In the genomic region with DNA sequence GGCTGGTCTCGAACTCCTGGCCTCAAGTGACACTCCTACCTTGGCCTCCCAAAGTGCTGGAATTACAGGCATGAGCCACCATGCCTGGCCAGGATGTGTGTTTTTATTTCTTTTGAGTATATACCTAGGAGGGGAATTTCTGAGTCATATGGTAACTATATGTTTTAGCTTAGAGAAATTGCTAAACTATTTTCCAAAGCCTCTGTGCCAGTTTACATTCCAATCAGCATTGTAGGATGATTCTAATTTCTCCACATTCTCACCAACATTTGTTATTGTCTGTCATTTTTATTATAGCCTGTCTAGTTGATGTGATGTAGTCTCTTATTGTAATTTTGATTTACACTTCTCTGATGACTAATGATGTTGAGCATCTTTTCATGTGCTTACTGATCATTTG, we compare ENCODE assay signal across 37 cellular contexts.
"Had no signal": no experiment of that assay in that cellular context is flagged by ENCODE, and none has a peak within 500 bp of the region (broad histone marks: within the 10 kb centered on the region; RNA-seq: fewer than 3 reads in every experiment).

No MANE protein-coding gene starts in this region.

- FAIRE-seq: bronchial epithelial cell, TTC549 had no signal

- H3K4me1 Mint-ChIP-seq: activated B cell treated with CpG ODN at 0.5 μM for 24 hours; activated CD4-positive, alpha-beta T cell treated with anti-CD3 and anti-CD28 coated beads, Interleukin-2, amount 10 ng/mL, durations not matched to agents 24 days and 14 days; activated naive CD8-positive, alpha-beta T cell treated with anti-CD3 and anti-CD28 coated beads for 36 hours; activated T-helper 17 cell treated with anti-CD3 and anti-CD28 coated beads, Interleukin-2, amount 50 U/mL, for 72 hours; brain; central memory CD8-positive, alpha-beta T cell had no signal

- ATAC-seq: activated CD8-positive, alpha-beta T cell treated with anti-CD3 and anti-CD28 coated beads for 36 hours; activated naive CD4-positive, alpha-beta T cell treated with anti-CD3 and anti-CD28 coated beads, Interleukin-2, amount 50 U/mL, for 72 hours; activated T-cell treated with anti-CD3 and anti-CD28 coated beads, Interleukin-2, amount 50 U/mL, for 4 hours; activated T-cell treated with anti-CD3 and anti-CD28 coated beads, Interleukin-2, amount 50 U/mL, for 72 hours; activated T-helper 17 cell treated with anti-CD3 and anti-CD28 coated beads, Interleukin-2, amount 50 U/mL, for 72 hours had no signal

- H3K36me3 ChIP-seq: adrenal gland, cardiac muscle cell had no signal

- H3K27me3 Mint-ChIP-seq: activated B cell treated with CpG ODN at 0.5 μM for 24 hours; activated CD4-positive, alpha-beta memory T cell treated with anti-CD3 and anti-CD28 coated beads for 36 hours; activated CD4-positive, alpha-beta T cell treated with anti-CD3 and anti-CD28 coated beads, Interleukin-2, amount 10 ng/mL, durations not matched to agents 24 days and 14 days; activated CD8-positive, alpha-beta T cell treated with anti-CD3 and anti-CD28 coated beads for 36 hours; activated naive CD8-positive, alpha-beta T cell treated with anti-CD3 and anti-CD28 coated beads for 36 hours; activated T-helper 17 cell treated with anti-CD3 and anti-CD28 coated beads, Interleukin-2, amount 50 U/mL, for 72 hours; brain; central memory CD8-positive, alpha-beta T cell had no signal

- H3K27ac ChIP-seq: adrenal gland, cardiac muscle cell, VCaP had no signal

- H3K4me3 ChIP-seq: adrenal gland, cardiac muscle cell had no signal

- H3K4me3 Mint-ChIP-seq: activated B cell treated with CpG ODN at 0.5 μM for 24 hours; activated CD4-positive, alpha-beta memory T cell treated with anti-CD3 and anti-CD28 coated beads for 36 hours; activated CD4-positive, alpha-beta T cell treated with anti-CD3 and anti-CD28 coated beads, Interleukin-2, amount 10 ng/mL, durations not matched to agents 24 days and 14 days; activated CD8-positive, alpha-beta T cell treated with anti-CD3 and anti-CD28 coated beads for 36 hours; activated naive CD4-positive, alpha-beta T cell treated with anti-CD3 and anti-CD28 coated beads for 36 hours; activated naive CD8-positive, alpha-beta T cell treated with anti-CD3 and anti-CD28 coated beads for 36 hours; activated T-cell treated with anti-CD3 and anti-CD28 coated beads, Interleukin-2, amount 50 U/mL, for 4 hours; activated T-cell treated with anti-CD3 and anti-CD28 coated beads, Interleukin-2, amount 50 U/mL, for 72 hours; activated T-helper 1 cell treated with anti-CD3 and anti-CD28 coated beads, Interleukin-12 subunit alpha, Interleukin-12 subunit beta, Interleukin-2, Interleukin-4 antibody, amounts not matched to agents 30 ng/mL and 10 ng/mL and 1 ng/mL, durations not matched to agents 14 hours and 24 hours and 36 hours; activated T-helper 17 cell treated with anti-CD3 and anti-CD28 coated beads, Interleukin-2, amount 50 U/mL, for 72 hours; brain; central memory CD8-positive, alpha-beta T cell; T-helper 1 cell treated with Interleukin-12 subunit alpha and Interleukin-12 subunit beta and Interleukin-4 antibody, amounts not matched to agents 30 μg/mL and 1 μg/mL, for 36 hours; T-helper 2 cell treated with Interferon-gamma antibody and Interleukin-4, amounts not matched to agents 5 μg/mL and 100 μg/mL, for 36 hours had no signal

- H3K4me1 ChIP-seq: adrenal gland had no signal

- H3K9me3 ChIP-seq: adrenal gland had no signal

- DNase-seq: activated B cell treated with CpG ODN at 0.5 μM for 24 hours; activated CD4-positive, alpha-beta memory T cell treated with anti-CD3 and anti-CD28 coated beads for 36 hours; activated CD4-positive, alpha-beta T cell treated with anti-CD3 and anti-CD28 coated beads for 4 hours; activated CD4-positive, alpha-beta T cell treated with anti-CD3 and anti-CD28 coated beads, Interleukin-2, amount 10 ng/mL, durations not matched to agents 24 days and 14 days; activated CD4-positive, alpha-beta T cell treated with anti-CD3 and anti-CD28 coated beads, Interleukin-2, amount 50 U/mL, for 1 hour; activated CD4-positive, alpha-beta T cell treated with anti-CD3 and anti-CD28 coated beads, Interleukin-2, amount 50 U/mL, for 4 hours; activated CD4-positive, CD25-positive, alpha-beta regulatory T cell treated with anti-CD3 and anti-CD28 coated beads, Interleukin-2, amount 50 U/mL, for 72 hours; activated CD8-positive, alpha-beta memory T cell treated with anti-CD3 and anti-CD28 coated beads, Interleukin-2, amount 50 U/mL, for 4 hours; activated CD8-positive, alpha-beta T cell treated with anti-CD3 and anti-CD28 coated beads for 36 hours; activated effector memory CD4-positive, alpha-beta T cell treated with anti-CD3 and anti-CD28 coated beads, Interleukin-2, amount 50 U/mL, for 16 hours; activated gamma-delta T cell treated with Interleukin-2 at 50 U/mL for 16 hours; activated naive CD4-positive, alpha-beta T cell; activated naive CD4-positive, alpha-beta T cell treated with anti-CD3 and anti-CD28 coated beads for 36 hours; activated naive CD4-positive, alpha-beta T cell treated with anti-CD3 and anti-CD28 coated beads, Interleukin-2, amount 50 U/mL, for 16 hours; activated naive CD8-positive, alpha-beta T cell treated with anti-CD3 and anti-CD28 coated beads for 36 hours; activated T-cell treated with anti-CD3 and anti-CD28 coated beads for 4 hours; activated T-cell treated with anti-CD3 and anti-CD28 coated beads, Interleukin-2, amount 50 U/mL, for 1 hour; activated T-cell treated with anti-CD3 and anti-CD28 coated beads, Interleukin-2, amount 50 U/mL, for 4 hours; activated T-cell treated with anti-CD3 and anti-CD28 coated beads, Interleukin-2, amount 50 U/mL, for 72 hours; adrenal gland; amniotic stem cell; aorta; caudate nucleus; cerebellar nuclear complex; T-helper 2 cell; T-helper 9 cell had no signal

- H3K27me3 ChIP-seq: cardiac muscle cell had no signal

- H3K36me3 Mint-ChIP-seq: activated CD4-positive, alpha-beta memory T cell treated with anti-CD3 and anti-CD28 coated beads for 36 hours; activated naive CD4-positive, alpha-beta T cell treated with anti-CD3 and anti-CD28 coated beads, Interleukin-2, amount 50 U/mL, for 72 hours; activated naive CD8-positive, alpha-beta T cell treated with anti-CD3 and anti-CD28 coated beads for 36 hours; brain had no signal

- H3K27ac Mint-ChIP-seq: activated B cell treated with CpG ODN at 0.5 μM for 24 hours; activated CD4-positive, alpha-beta memory T cell treated with anti-CD3 and anti-CD28 coated beads for 36 hours; activated CD4-positive, alpha-beta T cell treated with anti-CD3 and anti-CD28 coated beads, Interleukin-2, amount 10 ng/mL, durations not matched to agents 24 days and 14 days; activated CD8-positive, alpha-beta T cell treated with anti-CD3 and anti-CD28 coated beads for 36 hours; activated naive CD4-positive, alpha-beta T cell treated with anti-CD3 and anti-CD28 coated beads for 36 hours; activated naive CD4-positive, alpha-beta T cell treated with anti-CD3 and anti-CD28 coated beads, Interleukin-2, amount 50 U/mL, for 72 hours; activated naive CD8-positive, alpha-beta T cell treated with anti-CD3 and anti-CD28 coated beads for 36 hours; activated T-cell treated with anti-CD3 and anti-CD28 coated beads, Interleukin-2, amount 50 U/mL, for 72 hours; activated T-helper 1 cell treated with anti-CD3 and anti-CD28 coated beads, Interleukin-12 subunit alpha, Interleukin-12 subunit beta, Interleukin-2, Interleukin-4 antibody, amounts not matched to agents 30 ng/mL and 10 ng/mL and 1 ng/mL, durations not matched to agents 14 hours and 24 hours and 36 hours; activated T-helper 17 cell treated with anti-CD3 and anti-CD28 coated beads, Interleukin-2, amount 50 U/mL, for 72 hours; brain; T-helper 1 cell treated with Interleukin-12 subunit alpha and Interleukin-12 subunit beta and Interleukin-4 antibody, amounts not matched to agents 30 μg/mL and 1 μg/mL, for 36 hours; T-helper 2 cell treated with Interferon-gamma antibody and Interleukin-4, amounts not matched to agents 5 μg/mL and 100 μg/mL, for 36 hours had no signal

- H3K9me3 Mint-ChIP-seq: activated B cell treated with CpG ODN at 0.5 μM for 24 hours; activated CD4-positive, alpha-beta memory T cell treated with anti-CD3 and anti-CD28 coated beads for 36 hours; activated CD4-positive, alpha-beta T cell treated with anti-CD3 and anti-CD28 coated beads, Interleukin-2, amount 10 ng/mL, durations not matched to agents 24 days and 14 days; activated CD8-positive, alpha-beta T cell treated with anti-CD3 and anti-CD28 coated beads for 36 hours; activated naive CD4-positive, alpha-beta T cell treated with anti-CD3 and anti-CD28 coated beads for 36 hours; activated naive CD4-positive, alpha-beta T cell treated with anti-CD3 and anti-CD28 coated beads, Interleukin-2, amount 50 U/mL, for 72 hours; activated naive CD8-positive, alpha-beta T cell treated with anti-CD3 and anti-CD28 coated beads for 36 hours; activated T-cell treated with anti-CD3 and anti-CD28 coated beads, Interleukin-2, amount 50 U/mL, for 4 hours; activated T-cell treated with anti-CD3 and anti-CD28 coated beads, Interleukin-2, amount 50 U/mL, for 72 hours; activated T-helper 1 cell treated with anti-CD3 and anti-CD28 coated beads, Interleukin-12 subunit alpha, Interleukin-12 subunit beta, Interleukin-2, Interleukin-4 antibody, amounts not matched to agents 30 ng/mL and 10 ng/mL and 1 ng/mL, durations not matched to agents 14 hours and 24 hours and 36 hours; activated T-helper 17 cell treated with anti-CD3 and anti-CD28 coated beads, Interleukin-2, amount 50 U/mL, for 72 hours; brain; central memory CD8-positive, alpha-beta T cell; T-helper 1 cell treated with Interleukin-12 subunit alpha and Interleukin-12 subunit beta and Interleukin-4 antibody, amounts not matched to agents 30 μg/mL and 1 μg/mL, for 36 hours; T-helper 2 cell treated with Interferon-gamma antibody and Interleukin-4, amounts not matched to agents 5 μg/mL and 100 μg/mL, for 36 hours had no signal
